In the genomic region with DNA sequence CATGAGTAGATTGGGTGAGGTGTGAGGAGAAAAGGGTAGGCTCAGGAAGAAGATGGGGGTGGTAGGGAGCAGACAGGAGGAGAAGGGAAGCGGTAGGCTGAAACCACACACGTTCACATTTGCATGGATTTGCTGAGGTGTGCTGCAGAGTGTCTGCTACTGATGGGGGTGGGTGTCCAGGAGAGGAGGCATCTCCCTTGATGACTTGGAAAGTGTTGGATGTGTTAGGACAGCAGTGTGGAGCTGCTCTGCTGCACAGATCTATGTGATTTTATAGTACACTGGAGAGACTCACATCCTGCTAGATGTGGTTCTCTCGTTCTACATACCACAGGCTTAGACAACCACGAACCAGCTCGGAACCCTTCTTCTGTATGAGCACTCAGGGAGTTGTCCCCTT, we compare ENCODE assay signal across 1 cellular context.
TF ChIP-seq lines count a peak whose summit lies in the region.

No MANE protein-coding gene starts in this region.

TF ChIP-seq in H1, 55 proteins besides CTCF, POLR2A, EP300 and RAD21:
- TF ChIP-seq YY1 (IDR thresholded peaks at IDR 0.05; ENCODE audit: low read depth, low read length) (no peak), KDM4A (IDR thresholded peaks at IDR 0.05; ENCODE audit: low read depth, low read length, severe bottlenecking) (no peak), CBX8 (IDR thresholded peaks at IDR 0.05; ENCODE audit: borderline replicate concordance, low read depth, low read length) (no peak), TCF12 (IDR thresholded peaks at IDR 0.05; ENCODE audit: low read depth, low read length) (no peak)
- TF ChIP-seq, protein P1, sequence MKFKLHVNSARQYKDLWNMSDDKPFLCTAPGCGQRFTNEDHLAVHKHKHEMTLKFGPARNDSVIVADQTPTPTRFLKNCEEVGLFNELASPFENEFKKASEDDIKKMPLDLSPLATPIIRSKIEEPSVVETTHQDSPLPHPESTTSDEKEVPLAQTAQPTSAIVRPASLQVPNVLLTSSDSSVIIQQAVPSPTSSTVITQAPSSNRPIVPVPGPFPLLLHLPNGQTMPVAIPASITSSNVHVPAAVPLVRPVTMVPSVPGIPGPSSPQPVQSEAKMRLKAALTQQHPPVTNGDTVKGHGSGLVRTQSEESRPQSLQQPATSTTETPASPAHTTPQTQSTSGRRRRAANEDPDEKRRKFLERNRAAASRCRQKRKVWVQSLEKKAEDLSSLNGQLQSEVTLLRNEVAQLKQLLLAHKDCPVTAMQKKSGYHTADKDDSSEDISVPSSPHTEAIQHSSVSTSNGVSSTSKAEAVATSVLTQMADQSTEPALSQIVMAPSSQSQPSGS (IDR thresholded peaks at IDR 0.05; ENCODE audit: low read length): no peak
